Comparison of ENCODE assay signal across 22 cellular contexts in genomic region chr18:55265130-55265675, GRCh38.
DNase-seq lines count a peak whose midpoint lies in the region; ATAC-seq, FAIRE-seq and TF ChIP-seq lines count a peak whose summit lies in the region.
"Had no signal": no experiment of that assay in that cellular context is flagged by ENCODE, and none has a peak within 500 bp of the region (broad histone marks: within the 10 kb centered on the region; RNA-seq: fewer than 3 reads in every experiment).

No MANE protein-coding gene starts in this region.

- FAIRE-seq in RCC 7860 (lab: Jason Lieb, UNC), result no peak

- DNase-seq in HFFc6 (no peak), WTC11 (ENCODE audit: low spot score) (no peak), foreskin melanocyte (peak; percentile 12), midbrain (lab: John Stamatoyannopoulos, UW) (no peak), RCC 7860 (ENCODE audit: low spot score) (no peak), NCI-H2227 treated with DMSO at 0.1 percent for 48 hours (lab: John Stamatoyannopoulos, UW) (no peak), T-cell (no peak)
- DNase-seq: activated CD8-positive, alpha-beta T cell treated with anti-CD3 and anti-CD28 coated beads, Interleukin-2, amount 10 ng/mL, durations not matched to agents 7 days and 5 days; activated naive CD8-positive, alpha-beta T cell treated with anti-CD3 and anti-CD28 coated beads, Interleukin-2, amount 50 U/mL, for 24 hours; central memory CD4-positive, alpha-beta T cell; DMS 273 treated with DMSO at 0.1 percent for 48 hours; effector memory CD8-positive, alpha-beta T cell; NCI-H2029 treated with DMSO at 0.1 percent for 48 hours; NCI-H526; right lobe of liver; stimulated activated CD4-positive, alpha-beta T cell treated with anti-CD3 and anti-CD28 coated beads, Interleukin-2, amount 100 ng/mL, for 48 hours; tibial artery; WERI-Rb-1 had no signal

- H3K27ac Mint-ChIP-seq in HFFc6 (peak overlapping the region; percentile 89), WTC11 (peak overlapping the region; percentile 14), T-cell (no peak overlapping the region)
- H3K27ac Mint-ChIP-seq: activated CD8-positive, alpha-beta T cell treated with anti-CD3 and anti-CD28 coated beads, Interleukin-2, amount 10 ng/mL, durations not matched to agents 7 days and 5 days; activated naive CD8-positive, alpha-beta T cell treated with anti-CD3 and anti-CD28 coated beads, Interleukin-2, amount 50 U/mL, for 24 hours; activated T-helper 1 cell treated with anti-CD3 and anti-CD28 coated beads, Interleukin-12 subunit alpha, Interleukin-12 subunit beta, Interleukin-2, Interleukin-4 antibody, amounts not matched to agents 30 ng/mL and 10 ng/mL and 1 ng/mL, durations not matched to agents 14 hours and 24 hours and 36 hours; effector memory CD8-positive, alpha-beta T cell had no signal

- peaks cover 0 to 10% (median 10%) of the 10 kb centered on the region in 3 donors for H3K4me1 ChIP-seq in skeletal muscle tissue (ENCODE audit: control insufficient read depth in 3 of 3, insufficient read depth in 3 of 3, low read length in 3 of 3)

- H3K4me3 ChIP-seq in skeletal muscle tissue (ENCODE audit: low read length in 3 of 3), result no peak overlapping the region
- H3K4me3 ChIP-seq: BLaER1, right lobe of liver, tibial artery had no signal

- peaks cover 19 to 40% (median 28%) of the 10 kb centered on the region in 3 donors for H3K36me3 ChIP-seq in skeletal muscle tissue (ENCODE audit: control insufficient read depth in 3 of 3, insufficient read depth in 3 of 3, low read length in 3 of 3)
- H3K36me3 ChIP-seq: neutrophil, right lobe of liver had no signal

- H3K9me3 ChIP-seq in skeletal muscle tissue (ENCODE audit: control insufficient read depth in 3 of 3, low read length in 3 of 3), result no peaks in the 10 kb centered on the region
- H3K9me3 ChIP-seq: BLaER1, neutrophil, right lobe of liver, tibial artery had no signal

- H3K4me1 Mint-ChIP-seq in HFFc6 (ENCODE audit: low read depth), result peaks cover 62% of the 10 kb centered on the region
- peaks cover 61% of the 10 kb centered on the region for H3K4me1 Mint-ChIP-seq in WTC11
- H3K4me1 Mint-ChIP-seq in T-cell, result no peaks in the 10 kb centered on the region

- peak overlapping the region; percentile 54 for H3K27ac ChIP-seq in skeletal muscle tissue (ENCODE audit: low read depth, low read length)
- H3K27ac ChIP-seq: BLaER1, neutrophil, right lobe of liver, tibial artery, WERI-Rb-1 had no signal

- H3K27me3 ChIP-seq in skeletal muscle tissue (ENCODE audit: control insufficient read depth in 3 of 3, insufficient read depth in 3 of 3, low read length in 3 of 3), result no peaks in the 10 kb centered on the region
- H3K27me3 ChIP-seq: BLaER1, neutrophil, right lobe of liver, tibial artery had no signal

- H3K4me3 Mint-ChIP-seq in HFFc6 (peak overlapping the region; percentile 37), WTC11 (no peak overlapping the region), T-cell (no peak overlapping the region)
- H3K4me3 Mint-ChIP-seq: activated CD8-positive, alpha-beta T cell treated with anti-CD3 and anti-CD28 coated beads, Interleukin-2, amount 10 ng/mL, durations not matched to agents 7 days and 5 days; activated naive CD8-positive, alpha-beta T cell treated with anti-CD3 and anti-CD28 coated beads, Interleukin-2, amount 50 U/mL, for 24 hours; activated T-helper 1 cell treated with anti-CD3 and anti-CD28 coated beads, Interleukin-12 subunit alpha, Interleukin-12 subunit beta, Interleukin-2, Interleukin-4 antibody, amounts not matched to agents 30 ng/mL and 10 ng/mL and 1 ng/mL, durations not matched to agents 14 hours and 24 hours and 36 hours; effector memory CD8-positive, alpha-beta T cell had no signal

- POLR2A ChIA-PET in WTC11 (lab: Charles Lee) (no interaction called here), T-cell (lab: Charles Lee) (no interaction called here)

- CTCF ChIA-PET in WTC11 (lab: Charles Lee), result interaction anchor here (0.8 to 1.3 kb wide), 3 partner anchors 10 to 31 kb away, joined by 3 to 8 read pairs (median 3); no protein-coding TSS in a partner anchor
- CTCF ChIA-PET in T-cell (lab: Charles Lee), result no interaction called here

- H3K27me3 Mint-ChIP-seq in HFFc6 (ENCODE audit: insufficient read depth) (no peaks in the 10 kb centered on the region), WTC11 (ENCODE audit: low read depth) (no peaks in the 10 kb centered on the region), T-cell (no peaks in the 10 kb centered on the region)
- H3K27me3 Mint-ChIP-seq: activated naive CD8-positive, alpha-beta T cell treated with anti-CD3 and anti-CD28 coated beads, Interleukin-2, amount 50 U/mL, for 24 hours; effector memory CD8-positive, alpha-beta T cell had no signal

- no peak overlapping the region for H3K9ac ChIP-seq in skeletal muscle tissue (ENCODE audit: low read depth in 1 of 3, low read length in 3 of 3)
- H3K9ac ChIP-seq: BLaER1 had no signal

- TF ChIP-seq CTCF in HFFc6 (IDR thresholded peaks at IDR 0.05) (no peak), WTC11 (IDR thresholded peaks at IDR 0.05) (no peak)

- ATAC-seq in WTC11 (no peak), T-cell (replicated peaks in 1 of 4) (no peak)
- ATAC-seq: activated CD8-positive, alpha-beta T cell treated with anti-CD3 and anti-CD28 coated beads, Interleukin-2, amount 10 ng/mL, durations not matched to agents 7 days and 5 days; activated naive CD8-positive, alpha-beta T cell treated with anti-CD3 and anti-CD28 coated beads, Interleukin-2, amount 50 U/mL, for 24 hours; effector memory CD8-positive, alpha-beta T cell had no signal

- H3K36me3 Mint-ChIP-seq in HFFc6 (ENCODE audit: low read depth), result peaks cover 48% of the 10 kb centered on the region
- peaks cover 44% of the 10 kb centered on the region for H3K36me3 Mint-ChIP-seq in WTC11
- no peaks in the 10 kb centered on the region for H3K36me3 Mint-ChIP-seq in T-cell

- H3K9me3 Mint-ChIP-seq in HFFc6, result no peaks in the 10 kb centered on the region
- no peaks in the 10 kb centered on the region for H3K9me3 Mint-ChIP-seq in WTC11
- H3K9me3 Mint-ChIP-seq in T-cell, result peaks cover 0 to 2% (median 0%) of the 10 kb centered on the region in 3 donors
- H3K9me3 Mint-ChIP-seq: activated naive CD8-positive, alpha-beta T cell treated with anti-CD3 and anti-CD28 coated beads, Interleukin-2, amount 50 U/mL, for 24 hours; activated T-helper 1 cell treated with anti-CD3 and anti-CD28 coated beads, Interleukin-12 subunit alpha, Interleukin-12 subunit beta, Interleukin-2, Interleukin-4 antibody, amounts not matched to agents 30 ng/mL and 10 ng/mL and 1 ng/mL, durations not matched to agents 14 hours and 24 hours and 36 hours had no signal

TF ChIP-seq in WTC11, 78 proteins besides CTCF, POLR2A, EP300 and RAD21:
- TF ChIP-seq ESRRA (CRISPR knock-in tag; IDR thresholded peaks at IDR 0.05; ENCODE audit: borderline replicate concordance) (no peak), MXD4 (CRISPR knock-in tag; IDR thresholded peaks at IDR 0.05; ENCODE audit: borderline replicate concordance) (no peak), FOXJ3 (CRISPR knock-in tag; IDR thresholded peaks at IDR 0.05; ENCODE audit: borderline replicate concordance) (no peak)

Comparison
In these comparisons a context has a peak if more than half of its experiments do, and no peak if none do; other contexts are left out.
1. H3K27ac Mint-ChIP-seq: peak in HFFc6 (single experiment) and WTC11 (single experiment); none in T-cell (0 of 2).